In genomic region chr18:79657342-79657996, GRCh38 we compare ENCODE assay signal across 14 cellular contexts. TPM values are rescaled to one million over a fixed set of nuclear protein-coding genes. Genes with fewer than 3 reads are reported as not detected.
DNase-seq lines count a peak whose midpoint lies in the region; ATAC-seq and TF ChIP-seq lines count a peak whose summit lies in the region.
"Had no signal": no experiment of that assay in that cellular context is flagged by ENCODE, and none has a peak within 500 bp of the region (broad histone marks: within the 10 kb centered on the region; RNA-seq: fewer than 3 reads in every experiment).

No MANE protein-coding gene starts in this region.

- peak; percentile 35 for ATAC-seq in upper lobe of right lung
- no peak for ATAC-seq in HG02588 (IDR thresholded peaks at IDR 0.05; ENCODE audit: unreplicated experiment)
- ATAC-seq: naive thymus-derived CD8-positive, alpha-beta T cell; T-helper 17 cell had no signal

- DNase-seq in NCI-H748 (lab: John Stamatoyannopoulos, UW; ENCODE audit: unreplicated experiment): peak; percentile 66
- no peak for DNase-seq in NCI-H748 treated with DMSO at 0.1 percent for 48 hours (lab: John Stamatoyannopoulos, UW)
- peak; percentile 90 for DNase-seq in NCI-H69 (lab: John Stamatoyannopoulos, UW)
- peak; percentile 68 for DNase-seq in endodermal cell
- no peak for DNase-seq in upper lobe of right lung
- no peak for DNase-seq in NCI-H2029 (lab: John Stamatoyannopoulos, UW)
- no peak for DNase-seq in midbrain (lab: John Stamatoyannopoulos, UW)
- DNase-seq: activated CD4-positive, alpha-beta T cell treated with anti-CD3 and anti-CD28 coated beads for 4 hours; activated naive CD4-positive, alpha-beta T cell treated with anti-CD3 and anti-CD28 coated beads, Interleukin-2, amount 10 ng/mL, durations not matched to agents 7 days and 5 days; CD8-positive, alpha-beta memory T cell; naive thymus-derived CD8-positive, alpha-beta T cell; stimulated activated CD4-positive, alpha-beta T cell treated with anti-CD3 and anti-CD28 coated beads, Interleukin-15, amount 100 ng/mL, for 24 hours; T-helper 17 cell had no signal

- no peaks in the 10 kb centered on the region for H3K27me3 Mint-ChIP-seq in endodermal cell (ENCODE audit: insufficient read depth)

- H3K27ac ChIP-seq in endodermal cell (ENCODE audit: low read depth, low read length) (no peak overlapping the region), upper lobe of right lung (no peak overlapping the region)

- peaks cover 6% of the 10 kb centered on the region for H3K4me1 ChIP-seq in endodermal cell (ENCODE audit: control insufficient read depth, insufficient read depth, low read length)
- no peaks in the 10 kb centered on the region for H3K4me1 ChIP-seq in upper lobe of right lung

- H3K4me1 Mint-ChIP-seq in endodermal cell: peaks cover 10% of the 10 kb centered on the region
- H3K4me1 Mint-ChIP-seq: activated naive CD4-positive, alpha-beta T cell treated with anti-CD3 and anti-CD28 coated beads, Interleukin-2, amount 10 ng/mL, durations not matched to agents 7 days and 5 days; CD8-positive, alpha-beta memory T cell; naive thymus-derived CD8-positive, alpha-beta T cell had no signal

- no peak overlapping the region for H3K27ac Mint-ChIP-seq in endodermal cell
- H3K27ac Mint-ChIP-seq: activated naive CD4-positive, alpha-beta T cell treated with anti-CD3 and anti-CD28 coated beads, Interleukin-2, amount 10 ng/mL, durations not matched to agents 7 days and 5 days; CD8-positive, alpha-beta memory T cell; naive thymus-derived CD8-positive, alpha-beta T cell; T-helper 17 cell had no signal

- peaks cover 2% of the 10 kb centered on the region for H3K9me3 Mint-ChIP-seq in endodermal cell

- no peak overlapping the region for H3K9ac ChIP-seq in endodermal cell (ENCODE audit: extremely low read depth, low read length, poor library complexity, severe bottlenecking)

- H3K36me3 Mint-ChIP-seq in endodermal cell (ENCODE audit: low read depth): no peaks in the 10 kb centered on the region
- H3K36me3 Mint-ChIP-seq: activated naive CD4-positive, alpha-beta T cell treated with anti-CD3 and anti-CD28 coated beads, Interleukin-2, amount 10 ng/mL, durations not matched to agents 7 days and 5 days had no signal

- H3K36me3 ChIP-seq in endodermal cell (ENCODE audit: control insufficient read depth, insufficient read depth, low read length) (no peaks in the 10 kb centered on the region), upper lobe of right lung (no peaks in the 10 kb centered on the region)

- H3K4me3 ChIP-seq in endodermal cell (ENCODE audit: low read length) (no peak overlapping the region), upper lobe of right lung (no peak overlapping the region)

- H3K4me3 Mint-ChIP-seq in endodermal cell: no peak overlapping the region
- H3K4me3 Mint-ChIP-seq: activated naive CD4-positive, alpha-beta T cell treated with anti-CD3 and anti-CD28 coated beads, Interleukin-2, amount 10 ng/mL, durations not matched to agents 7 days and 5 days; CD8-positive, alpha-beta memory T cell; naive thymus-derived CD8-positive, alpha-beta T cell; T-helper 17 cell had no signal

- H3K9me3 ChIP-seq in endodermal cell (ENCODE audit: control insufficient read depth, low read length) (no peaks in the 10 kb centered on the region), upper lobe of right lung (no peaks in the 10 kb centered on the region)

- TF ChIP-seq CTCF in endodermal cell (conservative IDR thresholded peaks at IDR 0.05) (no peak), upper lobe of right lung (IDR thresholded peaks at IDR 0.05) (no peak)

- intact Hi-C loops in upper lobe of right lung (cut with DNase I): no loop called here

- H3K27me3 ChIP-seq in endodermal cell (ENCODE audit: control insufficient read depth, insufficient read depth, low read length, poor library complexity, severe bottlenecking) (no peaks in the 10 kb centered on the region), upper lobe of right lung (peaks cover 8% of the 10 kb centered on the region)

- WGBS in endodermal cell (ENCODE audit: insufficient coverage in 1 of 2, insufficient read length in 1 of 2), 2 experiments: 67% methylated on average over 17 to 21 of the region's 21 CpGs

RNA-seq across cellular contexts. Expression of gene CTDP1, which starts 22.1 kb away (rescaled TPM):
- total RNA-seq in endodermal cell (10 to 100 TPM; 29.8 to 35.6 TPM), upper lobe of right lung (23.0 TPM)
- 21.1 TPM for polyA plus RNA-seq in endodermal cell (2013, experiment 1 of 2)
- 18.8 TPM for polyA plus RNA-seq in endodermal cell (2013, experiment 2 of 2)

Comparison
In these comparisons a context has a peak if more than half of its experiments do, and no peak if none do; other contexts are left out.
1. DNase-seq: peak in NCI-H748 (single experiment), NCI-H69 (single experiment) and endodermal cell (single experiment); none in NCI-H748 treated with DMSO at 0.1 percent for 48 hours (single experiment), upper lobe of right lung (single experiment), NCI-H2029 (single experiment) and midbrain (single experiment).